8 cellular contexts compared by ENCODE assay signal in the genomic region with DNA sequence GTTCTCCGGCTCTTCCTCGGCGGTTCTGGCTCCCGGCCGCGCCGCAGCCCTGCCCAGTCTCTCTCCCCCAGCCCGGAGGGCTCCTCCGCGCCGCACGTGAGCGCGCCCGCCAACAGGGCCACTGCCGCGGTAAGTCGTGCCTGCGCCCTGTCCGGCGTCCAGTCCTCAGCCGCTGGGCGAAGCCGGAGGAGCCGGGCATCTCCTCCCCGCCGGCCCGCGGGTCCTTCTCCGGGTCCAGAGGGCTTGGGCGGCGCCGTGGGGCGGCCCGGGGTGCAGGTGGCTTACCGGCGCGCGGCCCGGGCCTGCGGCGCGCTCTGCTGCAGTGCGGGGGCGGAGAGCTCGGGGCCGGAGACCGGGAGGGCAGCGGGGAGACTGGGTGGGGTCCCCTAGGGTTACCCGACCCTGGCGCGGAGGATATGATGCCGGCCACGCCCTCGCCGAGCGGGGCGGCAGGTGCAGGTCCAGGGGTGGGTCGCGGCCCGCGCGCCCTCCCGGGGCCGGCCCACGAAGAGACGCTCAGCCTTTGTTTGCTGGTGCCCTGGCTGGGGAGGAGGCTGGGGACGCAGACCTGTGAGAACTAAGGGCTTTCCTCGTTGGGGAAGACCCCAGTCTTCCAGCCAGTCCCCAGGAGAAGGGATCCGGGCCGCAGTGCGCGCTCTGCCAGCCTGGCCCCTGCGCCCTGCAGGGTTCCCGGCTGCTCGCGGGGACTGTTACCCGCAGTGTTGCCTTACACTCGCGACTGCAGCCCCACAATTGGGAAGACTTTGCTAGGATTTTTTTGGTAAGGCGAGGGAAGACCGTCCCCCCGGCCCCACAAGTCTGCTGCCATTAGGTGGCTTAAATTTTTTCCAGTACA. TPM values are rescaled to one million over a fixed set of nuclear protein-coding genes. Genes with fewer than 3 reads are reported as not detected.
DNase-seq lines count a peak whose midpoint lies in the region; ATAC-seq and TF ChIP-seq lines count a peak whose summit lies in the region.

Gene DOP1B, plus strand, starts transcription at position 10 of the 856 bp plus-strand sequence. CDS start 7,910 bp downstream, outside the sequence.

- H3K36me3 ChIP-seq in CD4-positive, CD25-positive, alpha-beta regulatory T cell (ENCODE audit: control insufficient read depth, insufficient read depth, low read length) = peaks cover 2% of the 10 kb centered on the region
- H3K36me3 ChIP-seq in liver (ENCODE audit: control insufficient read depth in 4 of 4, insufficient read depth in 3 of 4, low read depth in 1 of 4, low read length in 3 of 4) = no peaks in the 10 kb centered on the region

- H3K27me3 ChIP-seq in CD4-positive, CD25-positive, alpha-beta regulatory T cell (ENCODE audit: control insufficient read depth, insufficient read depth, low read length) = no peaks in the 10 kb centered on the region
- H3K27me3 ChIP-seq in liver (ENCODE audit: control insufficient read depth in 4 of 4, insufficient read depth in 4 of 4, low read length in 3 of 4) = no peaks in the 10 kb centered on the region

- peaks cover 12% of the 10 kb centered on the region for H3K36me3 Mint-ChIP-seq in CD4-positive, CD25-positive, alpha-beta regulatory T cell
- peaks cover 18% of the 10 kb centered on the region for H3K36me3 Mint-ChIP-seq in stimulated activated memory B cell treated with anti-CD40 and anti-IgM and Interleukin-4, amounts not matched to agents 10 μg/mL and 1 μg/mL and 100 μg/mL, for 72 hours

- peak within 1 kb of the TSS in 1 of 2 donors; percentile 74 for H3K9ac ChIP-seq in liver (ENCODE audit: low read depth in 1 of 2, low read length in 2 of 2)

- peaks cover 25% of the 10 kb centered on the region for H3K4me1 ChIP-seq in CD4-positive, CD25-positive, alpha-beta regulatory T cell (ENCODE audit: control insufficient read depth, insufficient read depth, low read length, poor library complexity, severe bottlenecking)
- H3K4me1 ChIP-seq in liver (ENCODE audit: control insufficient read depth in 4 of 4, insufficient read depth in 4 of 4, low read length in 3 of 4) = peaks cover 0 to 19% (median 8%) of the 10 kb centered on the region in 4 donors

- DNase-seq in CD4-positive, CD25-positive, alpha-beta regulatory T cell = peak in 2 of 3 donors; percentile 32 to 55
- DNase-seq in SW480 (ENCODE audit: low spot score) (peak; percentile 50), cerebellum (ENCODE audit: low spot score) (no peak), H4 (ENCODE audit: low spot score) (no peak)

- H3K27ac ChIP-seq in CD4-positive, CD25-positive, alpha-beta regulatory T cell (ENCODE audit: insufficient read depth, low read length, poor library complexity, severe bottlenecking) = peak within 1 kb of the TSS; percentile 74
- H3K27ac ChIP-seq in liver (ENCODE audit: low read depth in 1 of 2, low read length in 2 of 2) = peak within 1 kb of the TSS; percentile 70 to 87

- TF ChIP-seq CTCF in liver (IDR thresholded peaks at IDR 0.05; ENCODE audit: low read depth, low read length, missing input control) = no peak

- no peaks in the 10 kb centered on the region for H3K9me3 Mint-ChIP-seq in CD4-positive, CD25-positive, alpha-beta regulatory T cell
- H3K9me3 Mint-ChIP-seq in stimulated activated memory B cell treated with anti-CD40 and anti-IgM and Interleukin-4, amounts not matched to agents 10 μg/mL and 1 μg/mL and 100 μg/mL, for 72 hours = no peaks in the 10 kb centered on the region

- no peak for TF ChIP-seq RAD21 in liver (IDR thresholded peaks at IDR 0.05)

- H3K4me1 Mint-ChIP-seq in CD4-positive, CD25-positive, alpha-beta regulatory T cell = peaks cover 14 to 48% (median 32%) of the 10 kb centered on the region in 4 donors
- H3K4me1 Mint-ChIP-seq in stimulated activated memory B cell treated with anti-CD40 and anti-IgM and Interleukin-4, amounts not matched to agents 10 μg/mL and 1 μg/mL and 100 μg/mL, for 72 hours = peaks cover 33% of the 10 kb centered on the region

- WGBS in liver = 3% methylated on average over 83 of the region's 83 CpGs

- no peak for ATAC-seq in CD4-positive, CD25-positive, alpha-beta regulatory T cell (ENCODE audit: low read depth in 2 of 2)
- peak; percentile 24 for ATAC-seq in GM19351 (IDR thresholded peaks at IDR 0.05; ENCODE audit: unreplicated experiment)
- ATAC-seq in HG03439 (IDR thresholded peaks at IDR 0.05; ENCODE audit: unreplicated experiment) = peak; percentile 27
- peak; percentile 53 for ATAC-seq in stimulated activated memory B cell treated with anti-CD40 and anti-IgM and Interleukin-4, amounts not matched to agents 10 μg/mL and 1 μg/mL and 100 μg/mL, for 72 hours

- H3K9me3 ChIP-seq in CD4-positive, CD25-positive, alpha-beta regulatory T cell (ENCODE audit: control insufficient read depth in 2 of 2, low read length in 2 of 2) = no peaks in the 10 kb centered on the region
- no peaks in the 10 kb centered on the region for H3K9me3 ChIP-seq in liver (ENCODE audit: control insufficient read depth in 4 of 4, low read length in 3 of 4)

- H3K4me3 Mint-ChIP-seq in CD4-positive, CD25-positive, alpha-beta regulatory T cell = peak within 1 kb of the TSS; percentile 85 to 99 (median 92)
- peak within 1 kb of the TSS; percentile 84 for H3K4me3 Mint-ChIP-seq in stimulated activated memory B cell treated with anti-CD40 and anti-IgM and Interleukin-4, amounts not matched to agents 10 μg/mL and 1 μg/mL and 100 μg/mL, for 72 hours

- H3K27ac Mint-ChIP-seq in CD4-positive, CD25-positive, alpha-beta regulatory T cell = peak within 1 kb of the TSS; percentile 52 to 73 (median 69)
- H3K27ac Mint-ChIP-seq in stimulated activated memory B cell treated with anti-CD40 and anti-IgM and Interleukin-4, amounts not matched to agents 10 μg/mL and 1 μg/mL and 100 μg/mL, for 72 hours = peak within 1 kb of the TSS; percentile 69

- peak within 1 kb of the TSS; percentile 68 for H3K4me3 ChIP-seq in CD4-positive, CD25-positive, alpha-beta regulatory T cell (ENCODE audit: low read depth, low read length)
- H3K4me3 ChIP-seq in liver (ENCODE audit: low read depth in 1 of 3, low read length in 3 of 3) = peak within 1 kb of the TSS; percentile 69 to 95 (median 75)

- H3K27me3 Mint-ChIP-seq in CD4-positive, CD25-positive, alpha-beta regulatory T cell = peaks cover 6% of the 10 kb centered on the region
- H3K27me3 Mint-ChIP-seq in stimulated activated memory B cell treated with anti-CD40 and anti-IgM and Interleukin-4, amounts not matched to agents 10 μg/mL and 1 μg/mL and 100 μg/mL, for 72 hours = no peaks in the 10 kb centered on the region

TF ChIP-seq in liver, 16 proteins besides CTCF, POLR2A, EP300 and RAD21:
- TF ChIP-seq FOXA2 (IDR thresholded peaks at IDR 0.05) (no peak), EGR1 (IDR thresholded peaks at IDR 0.05; ENCODE audit: low read depth in 2 of 2) (peak; percentile 40 to 49)

RNA-seq across cellular contexts. Expression of gene DOP1B, which starts in this region (rescaled TPM):
- total RNA-seq in CD4-positive, CD25-positive, alpha-beta regulatory T cell = 34.6 TPM
- polyA plus RNA-seq in CD4-positive, CD25-positive, alpha-beta regulatory T cell = 1 to 10 TPM; 3.5 to 9.1 (median 6.3) TPM
- total RNA-seq in cerebellum (23.8 TPM), liver (1 to 10 TPM; 6.7 to 7.1 TPM)
- polyA plus RNA-seq in liver = 1 to 10 TPM; 5.8 to 5.9 TPM
- 1.2 and 1.5 TPM in 2 replicates for total RNA-seq in H4 (2014; rRNA removed; shearing (Covaris generic))

Comparison
In these comparisons a context has a peak if more than half of its experiments do, and no peak if none do; other contexts are left out.
1. ATAC-seq: peak in GM19351 (single experiment), HG03439 (single experiment) and stimulated activated memory B cell treated with anti-CD40 and anti-IgM and Interleukin-4, amounts not matched to agents 10 μg/mL and 1 μg/mL and 100 μg/mL, for 72 hours (single experiment); none in CD4-positive, CD25-positive, alpha-beta regulatory T cell (0 of 2).
2. DNase-seq: peak in CD4-positive, CD25-positive, alpha-beta regulatory T cell (2 of 3) and SW480 (single experiment); none in cerebellum (single experiment) and H4 (single experiment).